Comparison of ENCODE assay signal across 13 cellular contexts in genomic region chr16:90031931-90032663, GRCh38. TPM values are rescaled to one million over a fixed set of nuclear protein-coding genes. Genes with fewer than 3 reads are reported as not detected.
A peak's percentile ranks its signal among the peaks of the same experiment; 100 is the strongest.
DNase-seq lines count a peak whose midpoint lies in the region; ATAC-seq and TF ChIP-seq lines count a peak whose summit lies in the region.
"Had no signal": no experiment of that assay in that cellular context is flagged by ENCODE, and none has a peak within 500 bp of the region (broad histone marks: within the 10 kb centered on the region; RNA-seq: fewer than 3 reads in every experiment).

No MANE protein-coding gene starts in this region.

- DNase-seq in EH (ENCODE audit: low read depth) (peak; percentile 57), MV-4-11 (lab: John Stamatoyannopoulos, UW) (peak; percentile 48), dermis blood vessel endothelial cell (peak; percentile 28), natural killer cell (no peak), iPS-NIHi7 (ENCODE audit: extremely low spot score) (no peak), tibial nerve (ENCODE audit: low spot score in 2 of 2) (no peak), NCI-H748 (lab: John Stamatoyannopoulos, UW; ENCODE audit: unreplicated experiment) (no peak), H7 (no peak)
- DNase-seq: DMS153, kidney, SHP77 treated with DMSO at 0.1 percent for 48 hours had no signal

- peak overlapping the region; percentile 63 for H3K4me3 Mint-ChIP-seq in natural killer cell

- peaks cover 0 to 13% of the 10 kb centered on the region in 2 donors for H3K4me1 Mint-ChIP-seq in natural killer cell

- no peaks in the 10 kb centered on the region for H3K9me3 ChIP-seq in tibial nerve

- no peaks in the 10 kb centered on the region for H3K36me3 Mint-ChIP-seq in natural killer cell

- H3K27me3 ChIP-seq in tibial nerve (no peaks in the 10 kb centered on the region), H7 (ENCODE audit: control insufficient read depth, insufficient read depth, low read length) (no peaks in the 10 kb centered on the region)

- TF ChIP-seq CTCF in natural killer cell (IDR thresholded peaks at IDR 0.05) (no peak), tibial nerve (IDR thresholded peaks at IDR 0.05) (no peak)

- intact Hi-C loops in natural killer cell (cut with micrococcal nuclease) = no loop called here

- H3K4me3 ChIP-seq in tibial nerve (no peak overlapping the region), H7 (ENCODE audit: insufficient read depth, low read depth, low read length) (no peak overlapping the region)

- H3K4me1 ChIP-seq in tibial nerve = no peaks in the 10 kb centered on the region

- peaks cover 0 to 4% of the 10 kb centered on the region in 2 donors for H3K27me3 Mint-ChIP-seq in natural killer cell (ENCODE audit: low read depth in 2 of 2)

- H3K27ac Mint-ChIP-seq in natural killer cell = peak overlapping the region; percentile 89 to 96

- 71 to 76% methylated on average over 9 of the region's 9 CpGs for WGBS in tibial nerve, 2 donors

- H3K36me3 ChIP-seq in tibial nerve (peaks cover 0 to 45% (median 0%) of the 10 kb centered on the region in 3 donors), H7 (replicated peaks; ENCODE audit: control insufficient read depth, insufficient read depth, low read length) (peaks cover 10% of the 10 kb centered on the region)

- TF ChIP-seq EP300 in tibial nerve (IDR thresholded peaks at IDR 0.05) = no peak

- peaks cover 0 to 2% of the 10 kb centered on the region in 2 donors for H3K9me3 Mint-ChIP-seq in natural killer cell

- TF ChIP-seq POLR2A in tibial nerve (IDR thresholded peaks at IDR 0.05) = no peak

- ATAC-seq in natural killer cell = peak in 2 of 3 donors; percentile 43 to 62

- H3K27ac ChIP-seq in tibial nerve = no peak overlapping the region

RNA-seq across cellular contexts. Expression of gene DBNDD1, which starts 12.8 kb away (rescaled TPM):
- total RNA-seq in dermis blood vessel endothelial cell (10.4 and 29.8 TPM in 2 replicates), natural killer cell (under 1 TPM in 1 of 3 donors, not detected in 2; 0.20 TPM), tibial nerve (1 to 10 TPM in 3 of 4 donors, under 1 TPM in 1; 0.42 to 2.6 (median 1.3) TPM)
- total RNA-seq in H7 (2014; rRNA removed; shearing (Covaris generic)) = 59.7 and 71.4 TPM in 2 replicates

RNA-seq across cellular contexts. Expression of gene PRDM7, which starts 45.0 kb away (rescaled TPM):
- total RNA-seq in dermis blood vessel endothelial cell = not detected in 2 replicates
- not detected for total RNA-seq in natural killer cell
- not detected for total RNA-seq in tibial nerve
- total RNA-seq in H7 (2014; rRNA removed; shearing (Covaris generic)) = not detected in 2 replicates
- total RNA-seq: HT1080, kidney, pulmonary artery endothelial cell had no signal

Comparison
In these comparisons a context has a peak if more than half of its experiments do, and no peak if none do; other contexts are left out.
1. DNase-seq: peak in EH (single experiment), MV-4-11 (single experiment) and dermis blood vessel endothelial cell (single experiment); none in natural killer cell (single experiment), iPS-NIHi7 (single experiment), tibial nerve (0 of 2), NCI-H748 (single experiment) and H7 (single experiment).